Comparison of ENCODE assay signal across 1 cellular context in the genomic region with DNA sequence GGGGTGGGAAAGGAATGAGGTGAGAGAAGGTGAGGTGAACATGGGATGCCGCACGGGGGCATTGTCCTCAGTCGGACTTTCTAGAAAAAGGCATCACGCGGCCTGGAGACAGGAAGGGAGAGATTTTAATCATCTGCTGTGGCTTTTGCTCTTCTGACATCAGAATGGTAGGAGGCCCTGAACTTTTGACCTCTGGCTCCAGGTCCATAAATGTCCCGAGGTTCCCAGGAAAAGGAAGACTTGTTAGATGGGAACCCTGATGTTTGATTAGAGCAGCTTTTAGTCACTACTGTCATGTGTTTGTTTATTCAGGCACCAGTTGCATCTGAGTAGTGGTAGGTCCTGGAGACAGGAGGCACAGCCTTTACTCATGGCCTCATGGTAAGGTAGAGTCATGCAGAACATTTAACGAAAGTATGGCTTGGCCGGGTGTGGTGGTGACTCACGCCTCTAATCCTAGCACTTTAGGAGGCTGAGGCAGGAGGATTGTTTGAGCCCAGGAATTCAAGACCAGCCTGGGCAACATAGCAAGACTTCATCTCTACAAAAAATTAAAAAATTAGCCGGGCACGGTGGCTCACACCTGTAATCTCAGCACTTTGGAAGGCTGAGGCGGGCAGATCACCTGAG.
TF ChIP-seq lines count a peak whose summit lies in the region.

No MANE protein-coding gene starts in this region.

TF ChIP-seq in HepG2, 621 proteins besides CTCF, POLR2A, EP300 and RAD21 (continued from another document and continues in another):
- TF ChIP-seq, protein P1, sequence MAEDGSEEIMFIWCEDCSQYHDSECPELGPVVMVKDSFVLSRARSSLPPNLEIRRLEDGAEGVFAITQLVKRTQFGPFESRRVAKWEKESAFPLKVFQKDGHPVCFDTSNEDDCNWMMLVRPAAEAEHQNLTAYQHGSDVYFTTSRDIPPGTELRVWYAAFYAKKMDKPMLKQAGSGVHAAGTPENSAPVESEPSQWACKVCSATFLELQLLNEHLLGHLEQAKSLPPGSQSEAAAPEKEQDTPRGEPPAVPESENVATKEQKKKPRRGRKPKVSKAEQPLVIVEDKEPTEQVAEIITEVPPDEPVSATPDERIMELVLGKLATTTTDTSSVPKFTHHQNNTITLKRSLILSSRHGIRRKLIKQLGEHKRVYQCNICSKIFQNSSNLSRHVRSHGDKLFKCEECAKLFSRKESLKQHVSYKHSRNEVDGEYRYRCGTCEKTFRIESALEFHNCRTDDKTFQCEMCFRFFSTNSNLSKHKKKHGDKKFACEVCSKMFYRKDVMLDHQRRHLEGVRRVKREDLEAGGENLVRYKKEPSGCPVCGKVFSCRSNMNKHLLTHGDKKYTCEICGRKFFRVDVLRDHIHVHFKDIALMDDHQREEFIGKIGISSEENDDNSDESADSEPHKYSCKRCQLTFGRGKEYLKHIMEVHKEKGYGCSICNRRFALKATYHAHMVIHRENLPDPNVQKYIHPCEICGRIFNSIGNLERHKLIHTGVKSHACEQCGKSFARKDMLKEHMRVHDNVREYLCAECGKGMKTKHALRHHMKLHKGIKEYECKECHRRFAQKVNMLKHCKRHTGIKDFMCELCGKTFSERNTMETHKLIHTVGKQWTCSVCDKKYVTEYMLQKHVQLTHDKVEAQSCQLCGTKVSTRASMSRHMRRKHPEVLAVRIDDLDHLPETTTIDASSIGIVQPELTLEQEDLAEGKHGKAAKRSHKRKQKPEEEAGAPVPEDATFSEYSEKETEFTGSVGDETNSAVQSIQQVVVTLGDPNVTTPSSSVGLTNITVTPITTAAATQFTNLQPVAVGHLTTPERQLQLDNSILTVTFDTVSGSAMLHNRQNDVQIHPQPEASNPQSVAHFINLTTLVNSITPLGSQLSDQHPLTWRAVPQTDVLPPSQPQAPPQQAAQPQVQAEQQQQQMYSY (CRISPR knock-in tag; IDR thresholded peaks at IDR 0.05), result peak; percentile 72; the same call in 1 of the 2 replicates
- TF ChIP-seq CBX5 (CRISPR knock-in tag; IDR thresholded peaks at IDR 0.05; ENCODE audit: borderline replicate concordance) (no peak; the same call in 1 of the 2 replicates), ZNF263 (CRISPR knock-in tag; IDR thresholded peaks at IDR 0.05) (peak; percentile 74), NFE2L1 (CRISPR knock-in tag; IDR thresholded peaks at IDR 0.05; ENCODE audit: borderline replicate concordance) (no peak), ZFY (CRISPR knock-in tag; IDR thresholded peaks at IDR 0.05) (0 out of 2 replicates have a peak, but pooled peaks have one; percentile 29), HNRNPH1 (optimal IDR thresholded peaks at IDR 0.05; ENCODE audit: low read depth, low read length) (no peak), PHF5A (CRISPR knock-in tag; IDR thresholded peaks at IDR 0.05; ENCODE audit: low read depth, unreplicated experiment) (peak; percentile 60), POLR2AphosphoS5 (IDR thresholded peaks at IDR 0.05; ENCODE audit: low read depth, low read length) (no peak), KMT2B (CRISPR knock-in tag; IDR thresholded peaks at IDR 0.05) (0 out of 2 replicates have a peak, but pooled peaks have one; percentile 41), ZMYM4 (CRISPR knock-in tag; IDR thresholded peaks at IDR 0.05) (peak; percentile 72), SPEN (CRISPR knock-in tag; IDR thresholded peaks at IDR 0.05; ENCODE audit: low read depth) (peak; percentile 82), ZNF430 (CRISPR knock-in tag; IDR thresholded peaks at IDR 0.05) (peak; percentile 79; the same call in 1 of the 2 replicates), ZNF124 (CRISPR knock-in tag; IDR thresholded peaks at IDR 0.05) (peak; percentile 64; the same call in 1 of the 2 replicates), SNAPC2 (CRISPR knock-in tag; IDR thresholded peaks at IDR 0.05) (no peak; the same call in 1 of the 2 replicates), ZBTB21 (CRISPR knock-in tag; IDR thresholded peaks at IDR 0.05) (peak; percentile 90), RBM39 (IDR thresholded peaks at IDR 0.05; ENCODE audit: low read depth, low read length, poor library complexity, severe bottlenecking) (no peak), NRL (CRISPR knock-in tag; IDR thresholded peaks at IDR 0.05; ENCODE audit: borderline replicate concordance) (no peak), ZNF720 (CRISPR knock-in tag; IDR thresholded peaks at IDR 0.05) (no peak), THAP11 (CRISPR knock-in tag; IDR thresholded peaks at IDR 0.05) (no peak; the same call in 1 of the 2 replicates), ZNF350 (CRISPR knock-in tag; IDR thresholded peaks at IDR 0.05; ENCODE audit: borderline replicate concordance, low read depth) (peak; percentile 87; the same call in 1 of the 2 replicates), SP4 (CRISPR knock-in tag; IDR thresholded peaks at IDR 0.05) (peak; percentile 60), HIVEP1 (CRISPR knock-in tag; IDR thresholded peaks at IDR 0.05) (0 out of 2 replicates have a peak, but pooled peaks have one; percentile 16), NCOA2 (CRISPR knock-in tag; IDR thresholded peaks at IDR 0.05) (peak; percentile 86), ISL2 (CRISPR knock-in tag; IDR thresholded peaks at IDR 0.05) (peak; percentile 84), KLF9 (CRISPR knock-in tag; IDR thresholded peaks at IDR 0.05; ENCODE audit: low read depth) (0 out of 2 replicates have a peak, but pooled peaks have one; percentile 23), NFIC (IDR thresholded peaks at IDR 0.05; ENCODE audit: low read length) (peak; percentile 84; the same call in 1 of the 2 replicates), ZBTB7B (CRISPR knock-in tag; IDR thresholded peaks at IDR 0.05) (peak; percentile 60; the same call in 1 of the 2 replicates), MTA1 (CRISPR knock-in tag; IDR thresholded peaks at IDR 0.05; ENCODE audit: borderline replicate concordance) (no peak), ZNF501 (CRISPR knock-in tag; IDR thresholded peaks at IDR 0.05) (peak; percentile 71), ZNF746 (CRISPR knock-in tag; IDR thresholded peaks at IDR 0.05) (peak; percentile 78; the same call in 1 of the 2 replicates), ZNF761 (CRISPR knock-in tag; conservative IDR thresholded peaks at IDR 0.05) (no peak), ETV5 (CRISPR knock-in tag; IDR thresholded peaks at IDR 0.05; ENCODE audit: borderline replicate concordance) (peak; percentile 93), JUNB (CRISPR knock-in tag; IDR thresholded peaks at IDR 0.05; ENCODE audit: borderline replicate concordance) (no peak), NR3C1 (CRISPR knock-in tag; IDR thresholded peaks at IDR 0.05) (no peak), JDP2 (CRISPR knock-in tag; IDR thresholded peaks at IDR 0.05; ENCODE audit: borderline replicate concordance) (no peak), GATA4 (IDR thresholded peaks at IDR 0.05; ENCODE audit: borderline replicate concordance, low read depth) (peak; percentile 58; the same call in 1 of the 2 replicates), ZNF766 (CRISPR knock-in tag; IDR thresholded peaks at IDR 0.05; ENCODE audit: borderline replicate concordance) (peak; percentile 41; the same call in 1 of the 2 replicates), ZNF101 (CRISPR knock-in tag; IDR thresholded peaks at IDR 0.05; ENCODE audit: borderline replicate concordance, low read depth) (0 out of 2 replicates have a peak, but pooled peaks have one; percentile 44), DPF2 (CRISPR knock-in tag; IDR thresholded peaks at IDR 0.05; ENCODE audit: borderline replicate concordance, low read depth) (peak; percentile 28; the same call in 1 of the 2 replicates), ZNF441 (CRISPR knock-in tag; IDR thresholded peaks at IDR 0.05; ENCODE audit: borderline replicate concordance) (peak; percentile 42; the same call in 1 of the 2 replicates)
- TF ChIP-seq, protein P2, sequence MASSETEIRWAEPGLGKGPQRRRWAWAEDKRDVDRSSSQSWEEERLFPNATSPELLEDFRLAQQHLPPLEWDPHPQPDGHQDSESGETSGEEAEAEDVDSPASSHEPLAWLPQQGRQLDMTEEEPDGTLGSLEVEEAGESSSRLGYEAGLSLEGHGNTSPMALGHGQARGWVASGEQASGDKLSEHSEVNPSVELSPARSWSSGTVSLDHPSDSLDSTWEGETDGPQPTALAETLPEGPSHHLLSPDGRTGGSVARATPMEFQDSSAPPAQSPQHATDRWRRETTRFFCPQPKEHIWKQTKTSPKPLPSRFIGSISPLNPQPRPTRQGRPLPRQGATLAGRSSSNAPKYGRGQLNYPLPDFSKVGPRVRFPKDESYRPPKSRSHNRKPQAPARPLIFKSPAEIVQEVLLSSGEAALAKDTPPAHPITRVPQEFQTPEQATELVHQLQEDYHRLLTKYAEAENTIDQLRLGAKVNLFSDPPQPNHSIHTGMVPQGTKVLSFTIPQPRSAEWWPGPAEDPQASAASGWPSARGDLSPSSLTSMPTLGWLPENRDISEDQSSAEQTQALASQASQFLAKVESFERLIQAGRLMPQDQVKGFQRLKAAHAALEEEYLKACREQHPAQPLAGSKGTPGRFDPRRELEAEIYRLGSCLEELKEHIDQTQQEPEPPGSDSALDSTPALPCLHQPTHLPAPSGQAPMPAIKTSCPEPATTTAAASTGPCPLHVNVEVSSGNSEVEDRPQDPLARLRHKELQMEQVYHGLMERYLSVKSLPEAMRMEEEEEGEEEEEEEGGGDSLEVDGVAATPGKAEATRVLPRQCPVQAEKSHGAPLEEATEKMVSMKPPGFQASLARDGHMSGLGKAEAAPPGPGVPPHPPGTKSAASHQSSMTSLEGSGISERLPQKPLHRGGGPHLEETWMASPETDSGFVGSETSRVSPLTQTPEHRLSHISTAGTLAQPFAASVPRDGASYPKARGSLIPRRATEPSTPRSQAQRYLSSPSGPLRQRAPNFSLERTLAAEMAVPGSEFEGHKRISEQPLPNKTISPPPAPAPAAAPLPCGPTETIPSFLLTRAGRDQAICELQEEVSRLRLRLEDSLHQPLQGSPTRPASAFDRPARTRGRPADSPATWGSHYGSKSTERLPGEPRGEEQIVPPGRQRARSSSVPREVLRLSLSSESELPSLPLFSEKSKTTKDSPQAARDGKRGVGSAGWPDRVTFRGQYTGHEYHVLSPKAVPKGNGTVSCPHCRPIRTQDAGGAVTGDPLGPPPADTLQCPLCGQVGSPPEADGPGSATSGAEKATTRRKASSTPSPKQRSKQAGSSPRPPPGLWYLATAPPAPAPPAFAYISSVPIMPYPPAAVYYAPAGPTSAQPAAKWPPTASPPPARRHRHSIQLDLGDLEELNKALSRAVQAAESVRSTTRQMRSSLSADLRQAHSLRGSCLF (CRISPR knock-in tag; IDR thresholded peaks at IDR 0.05; ENCODE audit: borderline replicate concordance), result peak; percentile 47; the same call in 1 of the 2 replicates
- TF ChIP-seq, protein P3, sequence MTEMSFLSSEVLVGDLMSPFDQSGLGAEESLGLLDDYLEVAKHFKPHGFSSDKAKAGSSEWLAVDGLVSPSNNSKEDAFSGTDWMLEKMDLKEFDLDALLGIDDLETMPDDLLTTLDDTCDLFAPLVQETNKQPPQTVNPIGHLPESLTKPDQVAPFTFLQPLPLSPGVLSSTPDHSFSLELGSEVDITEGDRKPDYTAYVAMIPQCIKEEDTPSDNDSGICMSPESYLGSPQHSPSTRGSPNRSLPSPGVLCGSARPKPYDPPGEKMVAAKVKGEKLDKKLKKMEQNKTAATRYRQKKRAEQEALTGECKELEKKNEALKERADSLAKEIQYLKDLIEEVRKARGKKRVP (CRISPR knock-in tag; IDR thresholded peaks at IDR 0.05), result peak in 1 of 2 experiments; percentile 88; a peak in 2 of 4 replicates
- TF ChIP-seq, protein P4, sequence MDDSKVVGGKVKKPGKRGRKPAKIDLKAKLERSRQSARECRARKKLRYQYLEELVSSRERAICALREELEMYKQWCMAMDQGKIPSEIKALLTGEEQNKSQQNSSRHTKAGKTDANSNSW (CRISPR knock-in tag; IDR thresholded peaks at IDR 0.05; ENCODE audit: borderline replicate concordance), result no peak
- TF ChIP-seq, protein P5, sequence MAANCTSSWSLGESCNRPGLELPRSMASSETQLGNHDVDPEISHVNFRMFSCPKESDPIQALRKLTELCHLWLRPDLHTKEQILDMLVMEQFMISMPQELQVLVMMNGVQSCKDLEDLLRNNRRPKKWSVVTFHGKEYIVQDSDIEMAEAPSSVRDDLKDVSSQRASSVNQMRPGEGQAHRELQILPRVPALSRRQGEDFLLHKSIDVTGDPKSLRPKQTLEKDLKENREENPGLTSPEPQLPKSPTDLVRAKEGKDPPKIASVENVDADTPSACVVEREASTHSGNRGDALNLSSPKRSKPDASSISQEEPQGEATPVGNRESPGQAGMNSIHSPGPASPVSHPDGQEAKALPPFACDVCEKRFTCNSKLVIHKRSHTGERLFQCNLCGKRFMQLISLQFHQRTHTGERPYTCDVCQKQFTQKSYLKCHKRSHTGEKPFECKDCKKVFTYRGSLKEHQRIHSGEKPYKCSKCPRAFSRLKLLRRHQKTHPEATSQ (CRISPR knock-in tag; IDR thresholded peaks at IDR 0.05; ENCODE audit: borderline replicate concordance), result 0 out of 2 replicates have a peak, but pooled peaks have one; percentile 11
- TF ChIP-seq, protein P6, sequence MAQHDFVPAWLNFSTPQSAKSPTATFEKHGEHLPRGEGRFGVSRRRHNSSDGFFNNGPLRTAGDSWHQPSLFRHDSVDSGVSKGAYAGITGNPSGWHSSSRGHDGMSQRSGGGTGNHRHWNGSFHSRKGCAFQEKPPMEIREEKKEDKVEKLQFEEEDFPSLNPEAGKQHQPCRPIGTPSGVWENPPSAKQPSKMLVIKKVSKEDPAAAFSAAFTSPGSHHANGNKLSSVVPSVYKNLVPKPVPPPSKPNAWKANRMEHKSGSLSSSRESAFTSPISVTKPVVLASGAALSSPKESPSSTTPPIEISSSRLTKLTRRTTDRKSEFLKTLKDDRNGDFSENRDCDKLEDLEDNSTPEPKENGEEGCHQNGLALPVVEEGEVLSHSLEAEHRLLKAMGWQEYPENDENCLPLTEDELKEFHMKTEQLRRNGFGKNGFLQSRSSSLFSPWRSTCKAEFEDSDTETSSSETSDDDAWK (CRISPR knock-in tag; IDR thresholded peaks at IDR 0.05), result no peak
- TF ChIP-seq, protein P7, sequence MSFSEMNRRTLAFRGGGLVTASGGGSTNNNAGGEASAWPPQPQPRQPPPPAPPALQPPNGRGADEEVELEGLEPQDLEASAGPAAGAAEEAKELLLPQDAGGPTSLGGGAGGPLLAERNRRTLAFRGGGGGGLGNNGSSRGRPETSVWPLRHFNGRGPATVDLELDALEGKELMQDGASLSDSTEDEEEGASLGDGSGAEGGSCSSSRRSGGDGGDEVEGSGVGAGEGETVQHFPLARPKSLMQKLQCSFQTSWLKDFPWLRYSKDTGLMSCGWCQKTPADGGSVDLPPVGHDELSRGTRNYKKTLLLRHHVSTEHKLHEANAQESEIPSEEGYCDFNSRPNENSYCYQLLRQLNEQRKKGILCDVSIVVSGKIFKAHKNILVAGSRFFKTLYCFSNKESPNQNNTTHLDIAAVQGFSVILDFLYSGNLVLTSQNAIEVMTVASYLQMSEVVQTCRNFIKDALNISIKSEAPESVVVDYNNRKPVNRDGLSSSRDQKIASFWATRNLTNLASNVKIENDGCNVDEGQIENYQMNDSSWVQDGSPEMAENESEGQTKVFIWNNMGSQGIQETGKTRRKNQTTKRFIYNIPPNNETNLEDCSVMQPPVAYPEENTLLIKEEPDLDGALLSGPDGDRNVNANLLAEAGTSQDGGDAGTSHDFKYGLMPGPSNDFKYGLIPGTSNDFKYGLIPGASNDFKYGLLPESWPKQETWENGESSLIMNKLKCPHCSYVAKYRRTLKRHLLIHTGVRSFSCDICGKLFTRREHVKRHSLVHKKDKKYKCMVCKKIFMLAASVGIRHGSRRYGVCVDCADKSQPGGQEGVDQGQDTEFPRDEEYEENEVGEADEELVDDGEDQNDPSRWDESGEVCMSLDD (CRISPR knock-in tag; IDR thresholded peaks at IDR 0.05; ENCODE audit: borderline replicate concordance), result peak; percentile 78; the same call in 1 of the 2 replicates
